ENCODE assay signal across 9 cellular contexts in the genomic region with DNA sequence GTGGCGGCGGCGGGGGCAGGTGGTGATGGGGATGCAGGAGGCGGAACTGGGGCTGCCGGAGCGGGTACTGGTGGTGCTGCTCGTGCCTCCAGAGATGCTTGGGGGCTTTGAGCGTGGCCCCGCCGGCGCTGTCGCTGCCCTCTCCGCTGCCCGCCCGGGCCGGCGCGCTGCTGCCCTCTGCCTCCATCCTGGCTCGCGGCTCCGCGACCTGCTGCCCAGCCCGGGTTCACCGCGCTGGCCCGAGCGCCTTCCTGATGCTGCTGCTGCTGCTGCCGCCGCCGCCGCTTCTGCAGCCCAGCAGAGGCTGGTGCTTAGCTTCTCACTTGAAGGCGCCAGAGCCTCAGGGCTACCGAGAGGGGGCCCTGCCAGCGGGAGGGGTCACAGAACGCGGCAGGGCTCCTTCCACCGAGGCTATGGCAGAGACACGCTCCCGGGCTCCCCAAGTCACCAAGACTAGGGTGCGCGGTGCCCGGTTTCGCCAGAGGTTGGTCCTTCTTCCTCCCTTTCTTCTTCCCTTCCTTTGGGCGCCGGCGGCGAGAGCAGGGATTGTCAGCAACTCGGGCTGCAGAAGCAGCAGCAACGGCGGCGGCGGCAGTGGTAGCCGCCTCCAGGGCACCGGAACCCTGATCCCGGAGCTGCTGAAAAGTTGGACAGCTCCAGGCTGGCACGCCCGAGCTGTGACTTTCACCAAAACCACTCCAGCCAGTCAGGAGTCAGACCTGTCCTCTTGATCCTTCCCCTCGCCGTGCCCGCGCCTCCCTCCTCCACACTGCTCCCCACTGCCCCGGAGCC. TPM values are rescaled to one million over a fixed set of nuclear protein-coding genes. Genes with fewer than 3 reads are reported as not detected.
A peak's percentile ranks its signal among the peaks of the same experiment; 100 is the strongest.
DNase-seq lines count a peak whose midpoint lies in the region; ATAC-seq and TF ChIP-seq lines count a peak whose summit lies in the region.
"Had no signal": no experiment of that assay in that cellular context is flagged by ENCODE, and none has a peak within 500 bp of the region (broad histone marks: within the 10 kb centered on the region; RNA-seq: fewer than 3 reads in every experiment).

TSS of gene PDE4D (minus strand) at position 291 of the 792 bp plus-strand sequence.

- H2AFZ ChIP-seq in osteoblast (ENCODE audit: low read length), result no peak within 1 kb of the TSS

- H3K4me3 Mint-ChIP-seq in activated T-helper 2 cell treated with anti-CD3 and anti-CD28 coated beads, Interferon-gamma antibody, Interleukin-2, Interleukin-4, amounts not matched to agents 10 μg/mL and 5 μg/mL and 100 μg/mL, durations not matched to agents 14 hours and 24 hours and 36 hours (ENCODE audit: low read depth), result no peak within 1 kb of the TSS
- H3K4me3 Mint-ChIP-seq in naive thymus-derived CD8-positive, alpha-beta T cell, result peak within 1 kb of the TSS in 2 of 10 donors; percentile 14 to 34
- H3K4me3 Mint-ChIP-seq: stimulated activated naive CD8-positive, alpha-beta T cell treated with anti-CD3 and anti-CD28 coated beads, Interleukin-15, Interleukin-2, amounts not matched to agents 100 ng/mL and 50 ng/mL, for 24 hours had no signal

- H3K4me2 ChIP-seq in osteoblast (ENCODE audit: insufficient read depth, low read length), result peak within 1 kb of the TSS; percentile 55

- H3K36me3 ChIP-seq in HUES64 (ENCODE audit: insufficient read depth, low read length) (no peaks in the 10 kb centered on the region), osteoblast (ENCODE audit: insufficient read depth, low read length) (no peaks in the 10 kb centered on the region)

- no peaks in the 10 kb centered on the region for H3K36me3 Mint-ChIP-seq in activated T-helper 2 cell treated with anti-CD3 and anti-CD28 coated beads, Interferon-gamma antibody, Interleukin-2, Interleukin-4, amounts not matched to agents 10 μg/mL and 5 μg/mL and 100 μg/mL, durations not matched to agents 14 hours and 24 hours and 36 hours (ENCODE audit: low read depth)
- peaks cover 0 to 6% (median 5%) of the 10 kb centered on the region in 3 donors for H3K36me3 Mint-ChIP-seq in naive thymus-derived CD8-positive, alpha-beta T cell

- WGBS in HUES64, result 1% methylated on average over 62 of the region's 62 CpGs

- intact Hi-C loops in activated T-helper 2 cell treated with anti-CD3 and anti-CD28 coated beads, Interferon-gamma antibody, Interleukin-2, Interleukin-4, amounts not matched to agents 10 μg/mL and 5 μg/mL and 100 μg/mL, durations not matched to agents 14 hours and 24 hours and 36 hours (cut with micrococcal nuclease), result no loop called here
- intact Hi-C loops in Right ventricle myocardium inferior (cut with DNase I), result no loop called here

- H3K9me3 ChIP-seq in HUES64 (ENCODE audit: insufficient read depth, low read depth, low read length), result no peaks in the 10 kb centered on the region
- no peaks in the 10 kb centered on the region for H3K9me3 ChIP-seq in osteoblast (ENCODE audit: low read depth, low read length)

- H3K4me3 ChIP-seq in HUES64 (ENCODE audit: low read length) (peak within 1 kb of the TSS; percentile 58), osteoblast (ENCODE audit: insufficient read depth, low read length) (peak within 1 kb of the TSS; percentile 60)

- H4K20me1 ChIP-seq in osteoblast (ENCODE audit: insufficient read depth, low read length), result no peaks in the 10 kb centered on the region

- no peak for TF ChIP-seq CTCF in osteoblast (IDR thresholded peaks at IDR 0.05; ENCODE audit: extremely low read depth, low read depth, low read length)

- peaks cover 66% of the 10 kb centered on the region for H3K27me3 ChIP-seq in HUES64 (ENCODE audit: insufficient read depth, low read length)
- peaks cover 28% of the 10 kb centered on the region for H3K27me3 ChIP-seq in osteoblast (ENCODE audit: insufficient read depth, low read length)

- peaks cover 42% of the 10 kb centered on the region for H3K27me3 Mint-ChIP-seq in activated T-helper 2 cell treated with anti-CD3 and anti-CD28 coated beads, Interferon-gamma antibody, Interleukin-2, Interleukin-4, amounts not matched to agents 10 μg/mL and 5 μg/mL and 100 μg/mL, durations not matched to agents 14 hours and 24 hours and 36 hours (ENCODE audit: low read depth)
- peaks cover 32 to 59% (median 35%) of the 10 kb centered on the region in 5 donors for H3K27me3 Mint-ChIP-seq in naive thymus-derived CD8-positive, alpha-beta T cell

- no peak within 1 kb of the TSS for H3K9ac ChIP-seq in HUES64 (ENCODE audit: low read depth, low read length)

- H3K27ac Mint-ChIP-seq in activated T-helper 2 cell treated with anti-CD3 and anti-CD28 coated beads, Interferon-gamma antibody, Interleukin-2, Interleukin-4, amounts not matched to agents 10 μg/mL and 5 μg/mL and 100 μg/mL, durations not matched to agents 14 hours and 24 hours and 36 hours, result no peak within 1 kb of the TSS
- H3K27ac Mint-ChIP-seq in naive thymus-derived CD8-positive, alpha-beta T cell, result no peak within 1 kb of the TSS
- H3K27ac Mint-ChIP-seq: stimulated activated naive CD8-positive, alpha-beta T cell treated with anti-CD3 and anti-CD28 coated beads, Interleukin-15, Interleukin-2, amounts not matched to agents 100 ng/mL and 50 ng/mL, for 24 hours had no signal

- DNase-seq in DMS 273 treated with DMSO at 0.1 percent for 48 hours (lab: John Stamatoyannopoulos, UW), result peak; percentile 43
- no peak for DNase-seq in activated T-helper 2 cell treated with anti-CD3 and anti-CD28 coated beads, Interferon-gamma antibody, Interleukin-2, Interleukin-4, amounts not matched to agents 10 μg/mL and 5 μg/mL and 100 μg/mL, durations not matched to agents 14 hours and 24 hours and 36 hours (ENCODE audit: low spot score)
- DNase-seq in Right ventricle myocardium inferior (ENCODE audit: missing footprints), result peak; percentile 77
- peak; percentile 96 for DNase-seq in osteoblast (ENCODE audit: insufficient read length, low spot score, missing footprints)
- no peak for DNase-seq in naive thymus-derived CD8-positive, alpha-beta T cell

- peak; percentile 60 for ATAC-seq in Right ventricle myocardium inferior
- ATAC-seq in GM21360 (IDR thresholded peaks at IDR 0.05; ENCODE audit: unreplicated experiment), result no peak
- ATAC-seq in GM18519 (IDR thresholded peaks at IDR 0.05; ENCODE audit: low FRiP score, unreplicated experiment), result no peak
- ATAC-seq in naive thymus-derived CD8-positive, alpha-beta T cell, result no peak

- H3K4me1 Mint-ChIP-seq in activated T-helper 2 cell treated with anti-CD3 and anti-CD28 coated beads, Interferon-gamma antibody, Interleukin-2, Interleukin-4, amounts not matched to agents 10 μg/mL and 5 μg/mL and 100 μg/mL, durations not matched to agents 14 hours and 24 hours and 36 hours (ENCODE audit: low read depth), result no peaks in the 10 kb centered on the region
- peaks cover 4 to 9% (median 7%) of the 10 kb centered on the region in 4 donors for H3K4me1 Mint-ChIP-seq in naive thymus-derived CD8-positive, alpha-beta T cell

- no peaks in the 10 kb centered on the region; the same call in 1 of the 2 replicates for H3K4me1 ChIP-seq in HUES64 (ENCODE audit: insufficient read depth, low read length)
- H3K4me1 ChIP-seq in osteoblast (ENCODE audit: insufficient read depth, low read length), result no peaks in the 10 kb centered on the region

- H3K27ac ChIP-seq in HUES64 (ENCODE audit: low read depth, low read length), result no peak within 1 kb of the TSS
- no peak within 1 kb of the TSS for H3K27ac ChIP-seq in osteoblast (ENCODE audit: low read depth, low read length)

- POLR2A ChIA-PET in naive thymus-derived CD8-positive, alpha-beta T cell (lab: Charles Lee), result no interaction called here

- H3K9me3 Mint-ChIP-seq in activated T-helper 2 cell treated with anti-CD3 and anti-CD28 coated beads, Interferon-gamma antibody, Interleukin-2, Interleukin-4, amounts not matched to agents 10 μg/mL and 5 μg/mL and 100 μg/mL, durations not matched to agents 14 hours and 24 hours and 36 hours, result no peaks in the 10 kb centered on the region
- peaks cover 0 to 12% (median 1%) of the 10 kb centered on the region in 9 donors for H3K9me3 Mint-ChIP-seq in naive thymus-derived CD8-positive, alpha-beta T cell
- H3K9me3 Mint-ChIP-seq: stimulated activated naive CD8-positive, alpha-beta T cell treated with anti-CD3 and anti-CD28 coated beads, Interleukin-15, Interleukin-2, amounts not matched to agents 100 ng/mL and 50 ng/mL, for 24 hours had no signal

- no peaks in the 10 kb centered on the region for H3K79me2 ChIP-seq in osteoblast (ENCODE audit: insufficient read depth, low read length)

RNA-seq across cellular contexts. Expression of gene PDE4D, which starts in this region (rescaled TPM):
- polyA plus RNA-seq in HUES64 (2013, experiment 1 of 2), result 2.2 TPM
- polyA plus RNA-seq in HUES64 (2013, experiment 2 of 2), result 3.6 TPM
- total RNA-seq in activated T-helper 2 cell treated with anti-CD3 and anti-CD28 coated beads, Interferon-gamma antibody, Interleukin-2, Interleukin-4, amounts not matched to agents 10 μg/mL and 5 μg/mL and 100 μg/mL, durations not matched to agents 14 hours and 24 hours and 36 hours, result 102 and 106 TPM in 2 replicates
- total RNA-seq in Right ventricle myocardium inferior (36.7 TPM), osteoblast (18.9 and 19.9 TPM in 2 replicates)
- total RNA-seq in naive thymus-derived CD8-positive, alpha-beta T cell, result 10 to 100 TPM; 33.3 to 35.9 TPM
- 1 to 10 TPM; 5.8 to 8.8 (median 6.1) TPM for polyA plus RNA-seq in naive thymus-derived CD8-positive, alpha-beta T cell

Comparison
In these comparisons a context has a peak if more than half of its experiments do, and no peak if none do; other contexts are left out.
1. DNase-seq: peak in DMS 273 treated with DMSO at 0.1 percent for 48 hours (single experiment), Right ventricle myocardium inferior (single experiment) and osteoblast (single experiment); none in activated T-helper 2 cell treated with anti-CD3 and anti-CD28 coated beads, Interferon-gamma antibody, Interleukin-2, Interleukin-4, amounts not matched to agents 10 μg/mL and 5 μg/mL and 100 μg/mL, durations not matched to agents 14 hours and 24 hours and 36 hours (single experiment) and naive thymus-derived CD8-positive, alpha-beta T cell (0 of 10).